Comparison of ENCODE assay signal across 10 cellular contexts in genomic region chr19:821228-821975, GRCh38. TPM values are rescaled to one million over a fixed set of nuclear protein-coding genes. Genes with fewer than 3 reads are reported as not detected.
DNase-seq lines count a peak whose midpoint lies in the region; ATAC-seq and TF ChIP-seq lines count a peak whose summit lies in the region.
"Had no signal": no experiment of that assay in that cellular context is flagged by ENCODE, and none has a peak within 500 bp of the region (broad histone marks: within the 10 kb centered on the region; RNA-seq: fewer than 3 reads in every experiment).

A gene with protein sequence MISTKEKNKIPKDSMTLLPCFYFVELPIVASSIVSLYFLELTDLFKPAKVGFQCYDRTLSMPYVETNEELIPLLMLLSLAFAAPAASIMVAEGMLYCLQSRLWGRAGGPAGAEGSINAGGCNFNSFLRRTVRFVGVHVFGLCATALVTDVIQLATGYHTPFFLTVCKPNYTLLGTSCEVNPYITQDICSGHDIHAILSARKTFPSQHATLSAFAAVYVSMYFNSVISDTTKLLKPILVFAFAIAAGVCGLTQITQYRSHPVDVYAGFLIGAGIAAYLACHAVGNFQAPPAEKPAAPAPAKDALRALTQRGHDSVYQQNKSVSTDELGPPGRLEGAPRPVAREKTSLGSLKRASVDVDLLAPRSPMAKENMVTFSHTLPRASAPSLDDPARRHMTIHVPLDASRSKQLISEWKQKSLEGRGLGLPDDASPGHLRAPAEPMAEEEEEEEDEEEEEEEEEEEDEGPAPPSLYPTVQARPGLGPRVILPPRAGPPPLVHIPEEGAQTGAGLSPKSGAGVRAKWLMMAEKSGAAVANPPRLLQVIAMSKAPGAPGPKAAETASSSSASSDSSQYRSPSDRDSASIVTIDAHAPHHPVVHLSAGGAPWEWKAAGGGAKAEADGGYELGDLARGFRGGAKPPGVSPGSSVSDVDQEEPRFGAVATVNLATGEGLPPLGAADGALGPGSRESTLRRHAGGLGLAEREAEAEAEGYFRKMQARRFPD (minus strand): TSS chr19:821955. CDS start chr19:821559, 396 bp downstream.

- H3K4me3 Mint-ChIP-seq in MCF 10A (ENCODE audit: unreplicated experiment), result no peak within 1 kb of the TSS
- H3K4me3 Mint-ChIP-seq in type B pancreatic cell, result peak within 1 kb of the TSS; percentile 80

- H3K9me3 Mint-ChIP-seq in MCF 10A (ENCODE audit: unreplicated experiment), result peaks cover 5% of the 10 kb centered on the region
- no peaks in the 10 kb centered on the region for H3K9me3 Mint-ChIP-seq in type B pancreatic cell

- no peak within 1 kb of the TSS for H3K9ac ChIP-seq in colonic mucosa (ENCODE audit: low read depth in 2 of 2, low read length in 2 of 2)

- intact Hi-C loops in breast epithelium (cut with DNase I; ENCODE audit: low total_unique reads) (no loop called here), MCF 10A (cut with micrococcal nuclease) (no loop called here), colonic mucosa (cut with DNase I) (no loop called here)

- POLR2A ChIA-PET in MCF 10A (lab: Yijun Ruan, JAX), result no interaction called here

- CTCF ChIA-PET in MCF 10A (lab: Yijun Ruan, JAX), result no interaction called here

- no TSS peak for BruUV-seq in MCF 10A (replicated peaks; lab: Mats Ljungman, UMichigan)

- no peak for TF ChIP-seq POLR2A in breast epithelium (IDR thresholded peaks at IDR 0.05)

- peaks cover 12 to 19% of the 10 kb centered on the region in 2 donors for H3K27me3 ChIP-seq in breast epithelium
- peaks cover 24% of the 10 kb centered on the region for H3K27me3 ChIP-seq in colonic mucosa

- DNase-seq in breast epithelium (ENCODE audit: low spot score in 2 of 2) (no peak), MCF 10A (ENCODE audit: unreplicated experiment) (no peak), colonic mucosa (no peak), type B pancreatic cell (ENCODE audit: extremely low spot score, unreplicated experiment) (no peak), inferior parietal cortex (ENCODE audit: extremely low spot score) (no peak), NCI-H526 treated with DMSO at 0.1 percent for 48 hours (lab: John Stamatoyannopoulos, UW) (no peak)
- DNase-seq: C1 segment of cervical spinal cord, mammary epithelial cell had no signal

- 0% methylated on average over 15 to 38 of the region's 82 CpGs for WGBS in mesodermal cell (ENCODE audit: insufficient coverage in 2 of 2), 2 experiments

- TF ChIP-seq CTCF in breast epithelium (IDR thresholded peaks at IDR 0.05) (no peak), MCF 10A (IDR thresholded peaks at IDR 0.05; ENCODE audit: unreplicated experiment) (no peak), colonic mucosa (IDR thresholded peaks at IDR 0.05) (no peak), type B pancreatic cell (conservative IDR thresholded peaks at IDR 0.05) (no peak)

- no peaks in the 10 kb centered on the region for H3K27me3 Mint-ChIP-seq in MCF 10A (ENCODE audit: insufficient read depth, unreplicated experiment)
- H3K27me3 Mint-ChIP-seq in type B pancreatic cell, result no peaks in the 10 kb centered on the region

- peaks cover 3% of the 10 kb centered on the region for H3K36me3 Mint-ChIP-seq in MCF 10A (ENCODE audit: insufficient read depth, unreplicated experiment)
- H3K36me3 Mint-ChIP-seq in type B pancreatic cell, result peaks cover 6% of the 10 kb centered on the region

- H3K36me3 ChIP-seq in breast epithelium (no peaks in the 10 kb centered on the region), colonic mucosa (no peaks in the 10 kb centered on the region), mesodermal cell (ENCODE audit: control insufficient read depth, insufficient read depth, low read length) (peaks cover 5% of the 10 kb centered on the region)

- H3K4me1 ChIP-seq in breast epithelium (peaks cover 4 to 7% of the 10 kb centered on the region in 2 donors), colonic mucosa (no peaks in the 10 kb centered on the region), mesodermal cell (ENCODE audit: control insufficient read depth, insufficient read depth, low read length, poor library complexity, severe bottlenecking) (no peaks in the 10 kb centered on the region)

- H3K4me3 ChIP-seq in breast epithelium (peak within 1 kb of the TSS; percentile 26 to 71 (median 49)), colonic mucosa (peak within 1 kb of the TSS; percentile 7), mesodermal cell (ENCODE audit: extremely low read depth, insufficient read depth, low read length, poor library complexity, severe bottlenecking) (peak within 1 kb of the TSS; percentile 68)

- H3K27ac Mint-ChIP-seq in MCF 10A (ENCODE audit: low read depth, unreplicated experiment) (no peak within 1 kb of the TSS), type B pancreatic cell (no peak within 1 kb of the TSS)

- H3K27ac ChIP-seq in breast epithelium (peak within 1 kb of the TSS in 1 of 2 donors; percentile 12), colonic mucosa (no peak within 1 kb of the TSS), mesodermal cell (ENCODE audit: low read depth, low read length, severe bottlenecking) (peak within 1 kb of the TSS; percentile 41)

- H3K4me1 Mint-ChIP-seq in MCF 10A (ENCODE audit: insufficient read depth, unreplicated experiment) (peaks cover 14% of the 10 kb centered on the region), type B pancreatic cell (ENCODE audit: unreplicated experiment) (no peaks in the 10 kb centered on the region)

- H3K9me3 ChIP-seq in breast epithelium (no peaks in the 10 kb centered on the region), colonic mucosa (no peaks in the 10 kb centered on the region), mesodermal cell (ENCODE audit: control insufficient read depth, low read length) (no peaks in the 10 kb centered on the region)

- no peak for ATAC-seq in GM21381 (IDR thresholded peaks at IDR 0.05; ENCODE audit: unreplicated experiment)

RNA-seq across cellular contexts. Expression of the gene that starts here (rescaled TPM):
- 1 to 10 TPM in 2 of 3 donors, not detected in 1; 6.9 to 9.1 TPM for total RNA-seq in breast epithelium
- total RNA-seq in MCF 10A (2022), result not detected in 2 replicates
- total RNA-seq in colonic mucosa, result under 1 TPM in 1 of 2 donors, not detected in 1; 0.22 TPM
- 65.4 TPM for polyA plus RNA-seq in mesodermal cell (2013, experiment 1 of 2)
- 47.5 TPM for polyA plus RNA-seq in mesodermal cell (2013, experiment 2 of 2)
- total RNA-seq in type B pancreatic cell (ENCODE audit: low replicate concordance), result 9.9 and 29.2 TPM in 2 replicates
- polyA plus RNA-seq: mammary epithelial cell had no signal

Comparison
In these comparisons a context has a peak if more than half of its experiments do, and no peak if none do; other contexts are left out.
1. H3K4me3 ChIP-seq: peak in every context shown above with its lines; median percentile 68 in mesodermal cell; 49 in breast epithelium; 7 in colonic mucosa.